ENCODE assay signal across 11 cellular contexts in the genomic region with DNA sequence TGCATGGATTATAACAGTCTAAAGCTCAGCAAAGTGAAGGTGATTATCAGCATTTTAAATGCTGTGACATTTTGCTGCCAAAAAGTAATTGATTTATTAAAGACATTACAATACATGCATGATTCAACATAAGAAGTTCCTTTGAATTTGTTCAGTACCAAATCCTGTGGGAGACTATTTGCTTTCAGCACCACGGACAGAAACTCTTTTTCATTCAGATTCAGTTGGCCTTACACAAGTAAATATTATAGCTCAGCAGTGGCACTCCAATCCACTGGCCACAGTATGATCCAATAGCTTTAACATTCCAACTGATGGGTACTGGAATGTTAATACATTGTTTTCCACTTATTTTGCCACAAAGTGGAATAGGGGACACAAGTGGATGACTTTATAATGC.
A peak's percentile ranks its signal among the peaks of the same experiment; 100 is the strongest.
DNase-seq lines count a peak whose midpoint lies in the region; TF ChIP-seq lines count a peak whose summit lies in the region.
"Had no signal": no experiment of that assay in that cellular context is flagged by ENCODE, and none has a peak within 500 bp of the region (broad histone marks: within the 10 kb centered on the region; RNA-seq: fewer than 3 reads in every experiment).

No MANE protein-coding gene starts in this region.

- TF ChIP-seq POLR2A in NB4 (IDR thresholded peaks at IDR 0.05; ENCODE audit: extremely low read depth, insufficient read length) = no peak

- no peak overlapping the region for H3K4me3 ChIP-seq in NB4 (ENCODE audit: low read depth, low read length)
- H3K4me3 ChIP-seq in cardiac fibroblast (replicated peaks in 1 of 2; ENCODE audit: low read depth in 2 of 2, low read length in 2 of 2) = no peak overlapping the region
- H3K4me3 ChIP-seq: thoracic aorta had no signal

- no peak overlapping the region for H3K27ac Mint-ChIP-seq in osteocyte (ENCODE audit: unreplicated experiment)
- H3K27ac Mint-ChIP-seq: activated T-helper 1 cell treated with anti-CD3 and anti-CD28 coated beads, Interleukin-12 subunit alpha, Interleukin-12 subunit beta, Interleukin-2, Interleukin-4 antibody, amounts not matched to agents 30 ng/mL and 10 ng/mL and 1 ng/mL, durations not matched to agents 14 hours and 24 hours and 36 hours had no signal

- H3K4me1 Mint-ChIP-seq in osteocyte (ENCODE audit: unreplicated experiment) = no peaks in the 10 kb centered on the region

- TF ChIP-seq CTCF in NB4 (IDR thresholded peaks at IDR 0.05; ENCODE audit: low read depth, low read length) (no peak), cardiac fibroblast (IDR thresholded peaks at IDR 0.05; ENCODE audit: low read depth, low read length) (no peak), osteocyte (IDR thresholded peaks at IDR 0.05) (no peak), GM20000 (IDR thresholded peaks at IDR 0.05; ENCODE audit: extremely low read depth, missing control alignments) (no peak)

- peaks cover 1% of the 10 kb centered on the region for H3K36me3 Mint-ChIP-seq in osteocyte (ENCODE audit: unreplicated experiment)

- H3K27me3 Mint-ChIP-seq in osteocyte (ENCODE audit: unreplicated experiment) = no peaks in the 10 kb centered on the region

- no peaks in the 10 kb centered on the region for H3K9me3 Mint-ChIP-seq in osteocyte (ENCODE audit: unreplicated experiment)
- H3K9me3 Mint-ChIP-seq: activated T-helper 1 cell treated with anti-CD3 and anti-CD28 coated beads, Interleukin-12 subunit alpha, Interleukin-12 subunit beta, Interleukin-2, Interleukin-4 antibody, amounts not matched to agents 30 ng/mL and 10 ng/mL and 1 ng/mL, durations not matched to agents 14 hours and 24 hours and 36 hours had no signal

- H3K4me3 Mint-ChIP-seq in osteocyte (ENCODE audit: unreplicated experiment) = no peak overlapping the region
- H3K4me3 Mint-ChIP-seq: activated T-helper 1 cell treated with anti-CD3 and anti-CD28 coated beads, Interleukin-12 subunit alpha, Interleukin-12 subunit beta, Interleukin-2, Interleukin-4 antibody, amounts not matched to agents 30 ng/mL and 10 ng/mL and 1 ng/mL, durations not matched to agents 14 hours and 24 hours and 36 hours had no signal

- DNase-seq in Daoy (ENCODE audit: low read depth) (peak; percentile 15), NB4 (ENCODE audit: low read depth) (peak; percentile 41), cardiac fibroblast (ENCODE audit: low read depth in 2 of 2) (peak; percentile 66 to 68), lung microvascular endothelial cell (ENCODE audit: low read depth in 2 of 2) (peak; percentile 19 to 53), osteocyte (ENCODE audit: extremely low spot score, unreplicated experiment) (no peak), GM20000 (ENCODE audit: low spot score) (no peak), NCI-H345 treated with DMSO at 0.1 percent for 48 hours (lab: John Stamatoyannopoulos, UW; ENCODE audit: unreplicated experiment) (no peak)
- DNase-seq in activated CD4-positive, alpha-beta T cell treated with anti-CD3 and anti-CD28 coated beads, Interleukin-2, amount 50 U/mL, for 1 hour = no peak
- DNase-seq: NCI-H446 had no signal

Comparison
In these comparisons a context has a peak if more than half of its experiments do, and no peak if none do; other contexts are left out.
1. DNase-seq: peak in Daoy (single experiment), NB4 (single experiment), cardiac fibroblast (2 of 2) and lung microvascular endothelial cell (2 of 2); none in osteocyte (single experiment), activated CD4-positive, alpha-beta T cell treated with anti-CD3 and anti-CD28 coated beads, Interleukin-2, amount 50 U/mL, for 1 hour (single experiment), GM20000 (single experiment) and NCI-H345 treated with DMSO at 0.1 percent for 48 hours (single experiment).